ENCODE assay signal across 15 cellular contexts in genomic region chrX:136963973-136964372, GRCh38.
DNase-seq lines count a peak whose midpoint lies in the region; ATAC-seq and TF ChIP-seq lines count a peak whose summit lies in the region.
"Had no signal": no experiment of that assay in that cellular context is flagged by ENCODE, and none has a peak within 500 bp of the region (broad histone marks: within the 10 kb centered on the region; RNA-seq: fewer than 3 reads in every experiment).

No MANE protein-coding gene starts in this region.

- no peak overlapping the region for H3K4me3 ChIP-seq in brain microvascular endothelial cell (ENCODE audit: low read depth, low read length)
- H3K4me3 ChIP-seq: A549 had no signal

- no peak for TF ChIP-seq CTCF in brain microvascular endothelial cell (IDR thresholded peaks at IDR 0.05; ENCODE audit: low read depth, low read length, missing control alignments)

- H3K9me3 ChIP-seq in T-helper 17 cell (ENCODE audit: control insufficient read depth, low read length, poor library complexity, severe bottlenecking), result no peaks in the 10 kb centered on the region
- H3K9me3 ChIP-seq: A549, Caco-2 had no signal

- peaks cover 18% of the 10 kb centered on the region for H3K4me1 Mint-ChIP-seq in activated CD8-positive, alpha-beta memory T cell treated with anti-CD3 and anti-CD28 coated beads, Interleukin-2, amount 10 ng/mL, durations not matched to agents 7 days and 5 days
- H3K4me1 Mint-ChIP-seq in T-helper 17 cell, result peaks cover 11% of the 10 kb centered on the region
- no peaks in the 10 kb centered on the region for H3K4me1 Mint-ChIP-seq in stimulated activated effector memory CD8-positive, alpha-beta T cell treated with anti-CD3 and anti-CD28 coated beads, Interleukin-12 subunit alpha, Interleukin-12 subunit beta, amount 100 ng/mL, for 72 hours
- H3K4me1 Mint-ChIP-seq: CD14-positive monocyte had no signal

- ATAC-seq in activated CD8-positive, alpha-beta memory T cell treated with anti-CD3 and anti-CD28 coated beads, Interleukin-2, amount 10 ng/mL, durations not matched to agents 7 days and 5 days, result peak; percentile 39
- peak; percentile 64 for ATAC-seq in HG02885 (IDR thresholded peaks at IDR 0.05; ENCODE audit: poor library complexity, unreplicated experiment)
- no peak for ATAC-seq in T-helper 17 cell
- ATAC-seq in stimulated activated effector memory CD8-positive, alpha-beta T cell treated with anti-CD3 and anti-CD28 coated beads, Interleukin-12 subunit alpha, Interleukin-12 subunit beta, amount 100 ng/mL, for 72 hours, result peak; percentile 98
- ATAC-seq: A549 had no signal

- no peaks in the 10 kb centered on the region for H3K27me3 Mint-ChIP-seq in activated CD8-positive, alpha-beta memory T cell treated with anti-CD3 and anti-CD28 coated beads, Interleukin-2, amount 10 ng/mL, durations not matched to agents 7 days and 5 days
- no peaks in the 10 kb centered on the region for H3K27me3 Mint-ChIP-seq in T-helper 17 cell

- H3K36me3 Mint-ChIP-seq in activated CD8-positive, alpha-beta memory T cell treated with anti-CD3 and anti-CD28 coated beads, Interleukin-2, amount 10 ng/mL, durations not matched to agents 7 days and 5 days, result peaks cover 2% of the 10 kb centered on the region
- H3K36me3 Mint-ChIP-seq in T-helper 17 cell (ENCODE audit: low read depth), result no peaks in the 10 kb centered on the region
- no peaks in the 10 kb centered on the region for H3K36me3 Mint-ChIP-seq in stimulated activated effector memory CD8-positive, alpha-beta T cell treated with anti-CD3 and anti-CD28 coated beads, Interleukin-12 subunit alpha, Interleukin-12 subunit beta, amount 100 ng/mL, for 72 hours
- H3K36me3 Mint-ChIP-seq: CD14-positive monocyte; CD8-positive, alpha-beta memory T cell had no signal

- H3K27ac ChIP-seq in brain microvascular endothelial cell, result no peak overlapping the region
- H3K27ac ChIP-seq: A549, HL-60 had no signal

- DNase-seq in activated CD8-positive, alpha-beta memory T cell treated with anti-CD3 and anti-CD28 coated beads, Interleukin-2, amount 10 ng/mL, durations not matched to agents 7 days and 5 days, result peak; percentile 44
- DNase-seq in activated CD8-positive, alpha-beta memory T cell treated with anti-CD3 and anti-CD28 coated beads, Interleukin-2, amount 50 U/mL, for 48 hours, result no peak
- no peak for DNase-seq in T-helper 17 cell
- DNase-seq in stimulated activated effector memory CD8-positive, alpha-beta T cell treated with anti-CD3 and anti-CD28 coated beads, Interleukin-12 subunit alpha, Interleukin-12 subunit beta, amount 100 ng/mL, for 72 hours (ENCODE audit: low spot score in 2 of 2), result no peak
- no peak for DNase-seq in brain microvascular endothelial cell
- DNase-seq: Caco-2; CD8-positive, alpha-beta memory T cell; DND-41; GDM1; HCEC 1CT; HFFc6 had no signal

- H3K27me3 ChIP-seq in brain microvascular endothelial cell (replicated peaks), result no peaks in the 10 kb centered on the region

- no peaks in the 10 kb centered on the region for H3K9me3 Mint-ChIP-seq in activated CD8-positive, alpha-beta memory T cell treated with anti-CD3 and anti-CD28 coated beads, Interleukin-2, amount 10 ng/mL, durations not matched to agents 7 days and 5 days (ENCODE audit: low read depth)
- no peaks in the 10 kb centered on the region for H3K9me3 Mint-ChIP-seq in stimulated activated effector memory CD8-positive, alpha-beta T cell treated with anti-CD3 and anti-CD28 coated beads, Interleukin-12 subunit alpha, Interleukin-12 subunit beta, amount 100 ng/mL, for 72 hours
- H3K9me3 Mint-ChIP-seq: CD14-positive monocyte; CD8-positive, alpha-beta memory T cell; HFFc6 had no signal

- H3K36me3 ChIP-seq in brain microvascular endothelial cell (replicated peaks), result no peaks in the 10 kb centered on the region

- CTCF ChIA-PET in activated CD8-positive, alpha-beta memory T cell treated with anti-CD3 and anti-CD28 coated beads, Interleukin-2, amount 10 ng/mL, durations not matched to agents 7 days and 5 days (lab: Charles Lee), result interaction anchor here (2.2 kb wide), 1 partner anchor 10 kb away, joined by 6 read pairs; no protein-coding TSS in a partner anchor

- H3K4me3 Mint-ChIP-seq in activated CD8-positive, alpha-beta memory T cell treated with anti-CD3 and anti-CD28 coated beads, Interleukin-2, amount 10 ng/mL, durations not matched to agents 7 days and 5 days, result no peak overlapping the region
- no peak overlapping the region for H3K4me3 Mint-ChIP-seq in T-helper 17 cell
- no peak overlapping the region for H3K4me3 Mint-ChIP-seq in stimulated activated effector memory CD8-positive, alpha-beta T cell treated with anti-CD3 and anti-CD28 coated beads, Interleukin-12 subunit alpha, Interleukin-12 subunit beta, amount 100 ng/mL, for 72 hours
- H3K4me3 Mint-ChIP-seq: CD14-positive monocyte; CD8-positive, alpha-beta memory T cell; HFFc6 had no signal

- in situ Hi-C loops in brain microvascular endothelial cell (cut with HindIII; ENCODE audit: low pct_ligation_motif_present, low sequenced_read_pairs), result no loop called here

- H3K27ac Mint-ChIP-seq in activated CD8-positive, alpha-beta memory T cell treated with anti-CD3 and anti-CD28 coated beads, Interleukin-2, amount 10 ng/mL, durations not matched to agents 7 days and 5 days, result peak overlapping the region; percentile 43
- peak overlapping the region; percentile 29 for H3K27ac Mint-ChIP-seq in T-helper 17 cell
- H3K27ac Mint-ChIP-seq in stimulated activated effector memory CD8-positive, alpha-beta T cell treated with anti-CD3 and anti-CD28 coated beads, Interleukin-12 subunit alpha, Interleukin-12 subunit beta, amount 100 ng/mL, for 72 hours, result no peak overlapping the region
- H3K27ac Mint-ChIP-seq: CD14-positive monocyte, HFFc6 had no signal
